30 cellular contexts compared by ENCODE assay signal in genomic region chrX:109681475-109682081, GRCh38. TPM values are rescaled to one million over a fixed set of nuclear protein-coding genes. Genes with fewer than 3 reads are reported as not detected.
"Had no signal": no experiment of that assay in that cellular context is flagged by ENCODE, and none has a peak within 500 bp of the region (broad histone marks: within the 10 kb centered on the region; RNA-seq: fewer than 3 reads in every experiment).

No MANE protein-coding gene starts in this region.

- H3K4me3 ChIP-seq: adrenal gland, body of pancreas, breast epithelium, PC-9 had no signal

- H3K36me3 Mint-ChIP-seq: activated naive CD4-positive, alpha-beta T cell treated with anti-CD3 and anti-CD28 coated beads, Interleukin-2, amount 50 U/mL, for 72 hours had no signal

- H2AFZ ChIP-seq: PC-9 had no signal

- H3K27ac Mint-ChIP-seq: activated CD4-positive, alpha-beta T cell treated with anti-CD3 and anti-CD28 coated beads, Interleukin-2, amount 10 ng/mL, durations not matched to agents 24 days and 14 days; activated CD8-positive, alpha-beta T cell treated with anti-CD3 and anti-CD28 coated beads for 36 hours; activated naive CD4-positive, alpha-beta T cell treated with anti-CD3 and anti-CD28 coated beads for 36 hours; activated naive CD4-positive, alpha-beta T cell treated with anti-CD3 and anti-CD28 coated beads, Interleukin-2, amount 50 U/mL, for 72 hours; activated T-helper 1 cell treated with anti-CD3 and anti-CD28 coated beads, Interleukin-12 subunit alpha, Interleukin-12 subunit beta, Interleukin-2, Interleukin-4 antibody, amounts not matched to agents 30 ng/mL and 10 ng/mL and 1 ng/mL, durations not matched to agents 14 hours and 24 hours and 36 hours had no signal

- H3K27ac ChIP-seq: adrenal gland, body of pancreas, breast epithelium, PC-9, RWPE1, WERI-Rb-1 had no signal

- H3K9me3 Mint-ChIP-seq: activated CD4-positive, alpha-beta T cell treated with anti-CD3 and anti-CD28 coated beads, Interleukin-2, amount 10 ng/mL, durations not matched to agents 24 days and 14 days; activated CD8-positive, alpha-beta T cell treated with anti-CD3 and anti-CD28 coated beads for 36 hours; activated naive CD4-positive, alpha-beta T cell treated with anti-CD3 and anti-CD28 coated beads for 36 hours; activated naive CD4-positive, alpha-beta T cell treated with anti-CD3 and anti-CD28 coated beads, Interleukin-2, amount 50 U/mL, for 72 hours; activated T-helper 1 cell treated with anti-CD3 and anti-CD28 coated beads, Interleukin-12 subunit alpha, Interleukin-12 subunit beta, Interleukin-2, Interleukin-4 antibody, amounts not matched to agents 30 ng/mL and 10 ng/mL and 1 ng/mL, durations not matched to agents 14 hours and 24 hours and 36 hours had no signal

- ATAC-seq: activated CD8-positive, alpha-beta T cell treated with anti-CD3 and anti-CD28 coated beads for 36 hours; activated naive CD4-positive, alpha-beta T cell treated with anti-CD3 and anti-CD28 coated beads, Interleukin-2, amount 50 U/mL, for 72 hours; body of pancreas; Right ventricle myocardium inferior had no signal

- H3K4me1 ChIP-seq: adrenal gland, body of pancreas, breast epithelium had no signal

- FAIRE-seq: RCC 7860 had no signal

- H3K4me3 Mint-ChIP-seq: activated CD4-positive, alpha-beta T cell treated with anti-CD3 and anti-CD28 coated beads, Interleukin-2, amount 10 ng/mL, durations not matched to agents 24 days and 14 days; activated CD8-positive, alpha-beta T cell treated with anti-CD3 and anti-CD28 coated beads for 36 hours; activated naive CD4-positive, alpha-beta T cell treated with anti-CD3 and anti-CD28 coated beads for 36 hours; activated T-helper 1 cell treated with anti-CD3 and anti-CD28 coated beads, Interleukin-12 subunit alpha, Interleukin-12 subunit beta, Interleukin-2, Interleukin-4 antibody, amounts not matched to agents 30 ng/mL and 10 ng/mL and 1 ng/mL, durations not matched to agents 14 hours and 24 hours and 36 hours had no signal

- H3K27me3 ChIP-seq: body of pancreas had no signal

- DNase-seq: activated CD4-positive, alpha-beta T cell treated with anti-CD3 and anti-CD28 coated beads, Interleukin-2, amount 10 ng/mL, durations not matched to agents 24 days and 14 days; activated CD4-positive, alpha-beta T cell treated with anti-CD3 and anti-CD28 coated beads, Interleukin-2, amount 50 U/mL, for 4 hours; activated CD4-positive, CD25-positive, alpha-beta regulatory T cell; activated CD8-positive, alpha-beta T cell treated with anti-CD3 and anti-CD28 coated beads for 36 hours; activated gamma-delta T cell treated with Interleukin-2 at 50 U/mL for 16 hours; activated naive CD4-positive, alpha-beta T cell treated with anti-CD3 and anti-CD28 coated beads for 36 hours; activated T-cell treated with anti-CD3 and anti-CD28 coated beads, Interleukin-2, amount 50 U/mL, for 1 hour; adrenal gland; body of pancreas; cerebellar nuclear complex; NCI-H1105; NCI-H1417 treated with DMSO at 0.1 percent for 48 hours; NCI-H187 treated with DMSO at 0.1 percent for 48 hours; NCI-H2081; NCI-H226; NCI-H446 treated with DMSO at 0.1 percent for 48 hours; NCI-H524; NCI-H69; PC-9; SIG-M5; SW 1271; T1000; WERI-Rb-1 had no signal

- H3K4me2 ChIP-seq: PC-9 had no signal

- H3K27me3 Mint-ChIP-seq: activated CD4-positive, alpha-beta T cell treated with anti-CD3 and anti-CD28 coated beads, Interleukin-2, amount 10 ng/mL, durations not matched to agents 24 days and 14 days; activated CD8-positive, alpha-beta T cell treated with anti-CD3 and anti-CD28 coated beads for 36 hours had no signal

- H3K36me3 ChIP-seq: breast epithelium, WERI-Rb-1 had no signal

- H3K9me3 ChIP-seq: adrenal gland, body of pancreas, breast epithelium had no signal

RNA-seq across cellular contexts. Expression of gene KCNE5, which starts 56.6 kb away (rescaled TPM):
- total RNA-seq: body of pancreas, OCI-LY7 had no signal
